10 cellular contexts compared by ENCODE assay signal in genomic region chr16:81863630-81864352, GRCh38.
DNase-seq lines count a peak whose midpoint lies in the region; ATAC-seq lines count a peak whose summit lies in the region.
"Had no signal": no experiment of that assay in that cellular context is flagged by ENCODE, and none has a peak within 500 bp of the region (broad histone marks: within the 10 kb centered on the region; RNA-seq: fewer than 3 reads in every experiment).

No MANE protein-coding gene starts in this region.

- peaks cover 14% of the 10 kb centered on the region for H3K4me1 ChIP-seq in iPS-15b (ENCODE audit: control insufficient read depth, insufficient read depth, low read length)

- DNase-seq in LoVo (ENCODE audit: low spot score) (no peak), globus pallidus (ENCODE audit: low spot score) (no peak), HCEC 1CT (no peak)
- DNase-seq: left colon, upper lobe of left lung had no signal

- H3K9me3 ChIP-seq in iPS-15b (ENCODE audit: control insufficient read depth, insufficient read depth, low read length): no peaks in the 10 kb centered on the region
- H3K9me3 ChIP-seq: upper lobe of left lung had no signal

- no peak overlapping the region for H3K27ac Mint-ChIP-seq in activated T-helper 17 cell treated with anti-CD3 and anti-CD28 coated beads, Interleukin-2, amount 50 U/mL, for 72 hours

- no peaks in the 10 kb centered on the region for H3K36me3 Mint-ChIP-seq in activated T-helper 17 cell treated with anti-CD3 and anti-CD28 coated beads, Interleukin-2, amount 50 U/mL, for 72 hours (ENCODE audit: low read depth)

- H3K9ac ChIP-seq in iPS-15b (ENCODE audit: low read depth, low read length): no peak overlapping the region

- H3K4me3 Mint-ChIP-seq in activated T-helper 17 cell treated with anti-CD3 and anti-CD28 coated beads, Interleukin-2, amount 50 U/mL, for 72 hours: no peak overlapping the region

- H3K9me3 Mint-ChIP-seq in activated T-helper 17 cell treated with anti-CD3 and anti-CD28 coated beads, Interleukin-2, amount 50 U/mL, for 72 hours: no peaks in the 10 kb centered on the region

- H3K4me1 Mint-ChIP-seq in activated T-helper 17 cell treated with anti-CD3 and anti-CD28 coated beads, Interleukin-2, amount 50 U/mL, for 72 hours: peaks cover 5% of the 10 kb centered on the region

- H3K27me3 ChIP-seq in iPS-15b (ENCODE audit: control insufficient read depth, insufficient read depth, low read length): no peaks in the 10 kb centered on the region
- H3K27me3 ChIP-seq: upper lobe of left lung had no signal

- H3K4me3 ChIP-seq in iPS-15b (ENCODE audit: low read depth, low read length): peak overlapping the region; percentile 8
- H3K4me3 ChIP-seq: upper lobe of left lung had no signal

- ATAC-seq in GM18867 (IDR thresholded peaks at IDR 0.05; ENCODE audit: unreplicated experiment) (peak; percentile 83), GM21619 (IDR thresholded peaks at IDR 0.05; ENCODE audit: unreplicated experiment) (peak; percentile 75), HG03354 (IDR thresholded peaks at IDR 0.05; ENCODE audit: poor library complexity, severe bottlenecking, unreplicated experiment) (peak; percentile 77)
- ATAC-seq in activated T-helper 17 cell treated with anti-CD3 and anti-CD28 coated beads, Interleukin-2, amount 50 U/mL, for 72 hours (replicated peaks): no peak
- ATAC-seq: left colon had no signal

- H3K36me3 ChIP-seq in iPS-15b (ENCODE audit: control insufficient read depth, insufficient read depth, low read length): no peaks in the 10 kb centered on the region

- H3K27me3 Mint-ChIP-seq in activated T-helper 17 cell treated with anti-CD3 and anti-CD28 coated beads, Interleukin-2, amount 50 U/mL, for 72 hours: peaks cover 11% of the 10 kb centered on the region
